Comparison of ENCODE assay signal across 6 cellular contexts in genomic region chr22:37609240-37610152, GRCh38. TPM values are rescaled to one million over a fixed set of nuclear protein-coding genes. Genes with fewer than 3 reads are reported as not detected.
DNase-seq lines count a peak whose midpoint lies in the region; ATAC-seq and TF ChIP-seq lines count a peak whose summit lies in the region.

No MANE protein-coding gene starts in this region.

- peak overlapping the region; percentile 95 for H3K27ac Mint-ChIP-seq in activated naive CD8-positive, alpha-beta T cell treated with anti-CD3 and anti-CD28 coated beads, Interleukin-2, amount 10 ng/mL, durations not matched to agents 7 days and 5 days
- peak overlapping the region; percentile 97 for H3K27ac Mint-ChIP-seq in mesothelial cell of epicardium

- H3K9me3 Mint-ChIP-seq in activated naive CD8-positive, alpha-beta T cell treated with anti-CD3 and anti-CD28 coated beads, Interleukin-2, amount 10 ng/mL, durations not matched to agents 7 days and 5 days, result no peaks in the 10 kb centered on the region
- H3K9me3 Mint-ChIP-seq in mesothelial cell of epicardium, result no peaks in the 10 kb centered on the region

- DNase-seq in SKM-1 (lab: John Stamatoyannopoulos, UW; ENCODE audit: unreplicated experiment), result peak; percentile 11
- no peak for DNase-seq in SKM-1 treated with dmso at 0.1 percent for 144 hours (lab: John Stamatoyannopoulos, UW; ENCODE audit: unreplicated experiment)
- peak; percentile 47 for DNase-seq in activated naive CD8-positive, alpha-beta T cell treated with anti-CD3 and anti-CD28 coated beads, Interleukin-2, amount 10 ng/mL, durations not matched to agents 7 days and 5 days
- no peak for DNase-seq in mesothelial cell of epicardium (ENCODE audit: low spot score in 2 of 2, unreplicated experiment in 2 of 2)
- DNase-seq in GDM1 (lab: John Stamatoyannopoulos, UW), result no peak
- DNase-seq in activated CD4-positive, CD25-positive, alpha-beta regulatory T cell treated with anti-CD3 and anti-CD28 coated beads, Interleukin-2, amount 50 U/mL, for 72 hours, result no peak

- peaks cover 45% of the 10 kb centered on the region for H3K4me1 Mint-ChIP-seq in activated naive CD8-positive, alpha-beta T cell treated with anti-CD3 and anti-CD28 coated beads, Interleukin-2, amount 10 ng/mL, durations not matched to agents 7 days and 5 days
- peaks cover 45% of the 10 kb centered on the region for H3K4me1 Mint-ChIP-seq in mesothelial cell of epicardium

- ATAC-seq in activated naive CD8-positive, alpha-beta T cell treated with anti-CD3 and anti-CD28 coated beads, Interleukin-2, amount 10 ng/mL, durations not matched to agents 7 days and 5 days (ENCODE audit: low read depth), result peak; percentile 5

- peaks cover 2% of the 10 kb centered on the region for H3K36me3 Mint-ChIP-seq in activated naive CD8-positive, alpha-beta T cell treated with anti-CD3 and anti-CD28 coated beads, Interleukin-2, amount 10 ng/mL, durations not matched to agents 7 days and 5 days
- no peaks in the 10 kb centered on the region for H3K36me3 Mint-ChIP-seq in mesothelial cell of epicardium

- peak overlapping the region; percentile 95 for H3K4me3 Mint-ChIP-seq in activated naive CD8-positive, alpha-beta T cell treated with anti-CD3 and anti-CD28 coated beads, Interleukin-2, amount 10 ng/mL, durations not matched to agents 7 days and 5 days
- H3K4me3 Mint-ChIP-seq in mesothelial cell of epicardium, result peak overlapping the region; percentile 86

- H3K27me3 Mint-ChIP-seq in activated naive CD8-positive, alpha-beta T cell treated with anti-CD3 and anti-CD28 coated beads, Interleukin-2, amount 10 ng/mL, durations not matched to agents 7 days and 5 days, result no peaks in the 10 kb centered on the region
- no peaks in the 10 kb centered on the region for H3K27me3 Mint-ChIP-seq in mesothelial cell of epicardium (ENCODE audit: low read depth)

- no peak for TF ChIP-seq CTCF in mesothelial cell of epicardium (IDR thresholded peaks at IDR 0.05; ENCODE audit: unreplicated experiment)

- POLR2A ChIA-PET in activated naive CD8-positive, alpha-beta T cell treated with anti-CD3 and anti-CD28 coated beads, Interleukin-2, amount 10 ng/mL, durations not matched to agents 7 days and 5 days (lab: Charles Lee), result interaction anchor here (0.7 to 4.5 kb wide), 17 partner anchors 10 to 234 kb away, joined by 3 to 51 read pairs (median 6); partner anchors contain the start of genes GCAT, LGALS1, PDXP and SH3BP1

RNA-seq across cellular contexts. Expression of gene GGA1, which starts 0.9 kb away (rescaled TPM):
- total RNA-seq in activated naive CD8-positive, alpha-beta T cell treated with anti-CD3 and anti-CD28 coated beads, Interleukin-2, amount 10 ng/mL, durations not matched to agents 7 days and 5 days, result 10 to 100 TPM; 75.3 to 79.5 TPM
- total RNA-seq in mesothelial cell of epicardium, result 96.6 to 107 TPM (median 96.6 TPM) in 3 replicates

RNA-seq across cellular contexts. Expression of gene LGALS2, which starts 29.6 kb away (rescaled TPM):
- total RNA-seq in activated naive CD8-positive, alpha-beta T cell treated with anti-CD3 and anti-CD28 coated beads, Interleukin-2, amount 10 ng/mL, durations not matched to agents 7 days and 5 days, result not detected
- total RNA-seq in mesothelial cell of epicardium, result 0.43 to 0.64 TPM (median 0.54 TPM) in 3 replicates

RNA-seq across cellular contexts. Expression of gene SH3BP1, which starts 30.0 kb away (rescaled TPM):
- 100 to 1,000 TPM; 157 to 169 TPM for total RNA-seq in activated naive CD8-positive, alpha-beta T cell treated with anti-CD3 and anti-CD28 coated beads, Interleukin-2, amount 10 ng/mL, durations not matched to agents 7 days and 5 days
- 30.0 to 33.0 TPM (median 31.9 TPM) in 3 replicates for total RNA-seq in mesothelial cell of epicardium

RNA-seq across cellular contexts. Expression of gene PDXP, which starts 49.0 kb away (rescaled TPM):
- total RNA-seq in activated naive CD8-positive, alpha-beta T cell treated with anti-CD3 and anti-CD28 coated beads, Interleukin-2, amount 10 ng/mL, durations not matched to agents 7 days and 5 days, result 10 to 100 TPM; 16.4 to 16.6 TPM
- 15.6 to 16.5 TPM (median 16.1 TPM) in 3 replicates for total RNA-seq in mesothelial cell of epicardium

RNA-seq across cellular contexts. Expression of gene CDC42EP1, which starts 49.2 kb away (rescaled TPM):
- under 1 TPM in 1 of 2 experiments, not detected in 1; 0.31 TPM for total RNA-seq in activated naive CD8-positive, alpha-beta T cell treated with anti-CD3 and anti-CD28 coated beads, Interleukin-2, amount 10 ng/mL, durations not matched to agents 7 days and 5 days
- total RNA-seq in mesothelial cell of epicardium, result 38.5 to 39.1 TPM (median 38.8 TPM) in 3 replicates

Comparison
In these comparisons a context has a peak if more than half of its experiments do, and no peak if none do; other contexts are left out.
1. DNase-seq: peak in SKM-1 (single experiment) and activated naive CD8-positive, alpha-beta T cell treated with anti-CD3 and anti-CD28 coated beads, Interleukin-2, amount 10 ng/mL, durations not matched to agents 7 days and 5 days (single experiment); none in SKM-1 treated with dmso at 0.1 percent for 144 hours (single experiment), mesothelial cell of epicardium (0 of 2), GDM1 (single experiment) and activated CD4-positive, CD25-positive, alpha-beta regulatory T cell treated with anti-CD3 and anti-CD28 coated beads, Interleukin-2, amount 50 U/mL, for 72 hours (single experiment).